1 cellular context compared by ENCODE assay signal in the genomic region with DNA sequence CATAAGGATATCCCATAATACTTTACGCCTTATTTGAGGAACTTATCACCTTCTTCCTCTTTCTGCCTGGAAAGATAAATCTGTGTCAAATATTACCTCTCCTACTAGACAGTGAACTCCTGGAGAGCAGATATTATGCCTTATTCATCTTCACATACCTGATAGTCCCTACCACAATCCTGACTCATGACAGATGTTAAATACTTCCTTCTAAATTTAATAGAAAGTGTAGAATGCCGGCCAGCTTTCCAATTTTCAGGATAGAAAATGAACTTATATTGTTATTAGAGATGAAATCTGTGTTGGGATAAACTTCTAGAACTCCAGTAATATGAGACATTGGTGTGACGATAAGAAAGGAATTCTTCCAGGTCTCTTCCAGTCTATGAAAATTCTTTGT.
TF ChIP-seq lines count a peak whose summit lies in the region.

No MANE protein-coding gene starts in this region.

TF ChIP-seq in WTC11, 78 proteins besides CTCF, POLR2A, EP300 and RAD21 (continued from another document):
- TF ChIP-seq, protein P1, sequence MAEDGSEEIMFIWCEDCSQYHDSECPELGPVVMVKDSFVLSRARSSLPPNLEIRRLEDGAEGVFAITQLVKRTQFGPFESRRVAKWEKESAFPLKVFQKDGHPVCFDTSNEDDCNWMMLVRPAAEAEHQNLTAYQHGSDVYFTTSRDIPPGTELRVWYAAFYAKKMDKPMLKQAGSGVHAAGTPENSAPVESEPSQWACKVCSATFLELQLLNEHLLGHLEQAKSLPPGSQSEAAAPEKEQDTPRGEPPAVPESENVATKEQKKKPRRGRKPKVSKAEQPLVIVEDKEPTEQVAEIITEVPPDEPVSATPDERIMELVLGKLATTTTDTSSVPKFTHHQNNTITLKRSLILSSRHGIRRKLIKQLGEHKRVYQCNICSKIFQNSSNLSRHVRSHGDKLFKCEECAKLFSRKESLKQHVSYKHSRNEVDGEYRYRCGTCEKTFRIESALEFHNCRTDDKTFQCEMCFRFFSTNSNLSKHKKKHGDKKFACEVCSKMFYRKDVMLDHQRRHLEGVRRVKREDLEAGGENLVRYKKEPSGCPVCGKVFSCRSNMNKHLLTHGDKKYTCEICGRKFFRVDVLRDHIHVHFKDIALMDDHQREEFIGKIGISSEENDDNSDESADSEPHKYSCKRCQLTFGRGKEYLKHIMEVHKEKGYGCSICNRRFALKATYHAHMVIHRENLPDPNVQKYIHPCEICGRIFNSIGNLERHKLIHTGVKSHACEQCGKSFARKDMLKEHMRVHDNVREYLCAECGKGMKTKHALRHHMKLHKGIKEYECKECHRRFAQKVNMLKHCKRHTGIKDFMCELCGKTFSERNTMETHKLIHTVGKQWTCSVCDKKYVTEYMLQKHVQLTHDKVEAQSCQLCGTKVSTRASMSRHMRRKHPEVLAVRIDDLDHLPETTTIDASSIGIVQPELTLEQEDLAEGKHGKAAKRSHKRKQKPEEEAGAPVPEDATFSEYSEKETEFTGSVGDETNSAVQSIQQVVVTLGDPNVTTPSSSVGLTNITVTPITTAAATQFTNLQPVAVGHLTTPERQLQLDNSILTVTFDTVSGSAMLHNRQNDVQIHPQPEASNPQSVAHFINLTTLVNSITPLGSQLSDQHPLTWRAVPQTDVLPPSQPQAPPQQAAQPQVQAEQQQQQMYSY (CRISPR knock-in tag; IDR thresholded peaks at IDR 0.05): no peak
